21 cellular contexts compared by ENCODE assay signal in genomic region chr1:4605158-4605557, GRCh38. TPM values are rescaled to one million over a fixed set of nuclear protein-coding genes. Genes with fewer than 3 reads are reported as not detected.
DNase-seq lines count a peak whose midpoint lies in the region; ATAC-seq and TF ChIP-seq lines count a peak whose summit lies in the region.
"Had no signal": no experiment of that assay in that cellular context is flagged by ENCODE, and none has a peak within 500 bp of the region (broad histone marks: within the 10 kb centered on the region; RNA-seq: fewer than 3 reads in every experiment).

No MANE protein-coding gene starts in this region.

- no peaks in the 10 kb centered on the region for H3K36me3 ChIP-seq in sigmoid colon
- H3K36me3 ChIP-seq: BLaER1 had no signal

- no peaks in the 10 kb centered on the region for H3K4me1 Mint-ChIP-seq in osteocyte (ENCODE audit: unreplicated experiment)

- H3K9me3 ChIP-seq in sigmoid colon: peaks cover 0 to 7% (median 2%) of the 10 kb centered on the region in 4 donors

- H3K4me3 Mint-ChIP-seq in osteocyte (ENCODE audit: unreplicated experiment): no peak overlapping the region
- H3K4me3 Mint-ChIP-seq: CD8-positive, alpha-beta T cell had no signal

- no peak overlapping the region for H3K27ac ChIP-seq in sigmoid colon
- H3K27ac ChIP-seq: BLaER1 had no signal

- H3K36me3 Mint-ChIP-seq in osteocyte (ENCODE audit: unreplicated experiment): no peaks in the 10 kb centered on the region
- H3K36me3 Mint-ChIP-seq: CD8-positive, alpha-beta T cell had no signal

- TF ChIP-seq POLR2A in sigmoid colon (IDR thresholded peaks at IDR 0.05): no peak

- TF ChIP-seq CTCF in sigmoid colon (IDR thresholded peaks at IDR 0.05) (no peak), osteocyte (IDR thresholded peaks at IDR 0.05) (no peak)

- H3K27me3 ChIP-seq in sigmoid colon: peaks cover 0 to 56% (median 9%) of the 10 kb centered on the region in 3 donors

- H3K4me1 ChIP-seq in sigmoid colon: no peaks in the 10 kb centered on the region
- H3K4me1 ChIP-seq: BLaER1 had no signal

- intact Hi-C loops in sigmoid colon (cut with DNase I): no loop called here

- 66 to 73% methylated on average over 6 of the region's 6 CpGs for WGBS in sigmoid colon, 2 donors

- DNase-seq in DMS79 treated with DMSO at 0.1 percent for 48 hours (lab: John Stamatoyannopoulos, UW) (peak; percentile 44), SW480 (ENCODE audit: low spot score) (peak; percentile 45), left kidney (ENCODE audit: low read depth, low spot score) (peak; percentile 29), sigmoid colon (peak; percentile 13), T-helper 1 cell (no peak), osteocyte (ENCODE audit: extremely low spot score, unreplicated experiment) (no peak)
- DNase-seq: CD8-positive, alpha-beta T cell; DMS53; H7; NCI-H1092 treated with DMSO at 0.1 percent for 48 hours; NCI-H1694; NCI-H2081 treated with DMSO at 0.1 percent for 48 hours; NCI-H510A; NCI-H748 treated with DMSO at 0.1 percent for 48 hours; NK-92 treated with Interleukin-12 subunit alpha and Interleukin-12 subunit beta, amount 100 ng/mL, for 24 hours; Right ventricle myocardium superior had no signal

- H3K27ac Mint-ChIP-seq in osteocyte (ENCODE audit: unreplicated experiment): no peak overlapping the region
- H3K27ac Mint-ChIP-seq: CD8-positive, alpha-beta T cell had no signal

- H3K4me3 ChIP-seq in sigmoid colon: no peak overlapping the region
- H3K4me3 ChIP-seq: BLaER1 had no signal

- ATAC-seq in GM19328 (IDR thresholded peaks at IDR 0.05; ENCODE audit: unreplicated experiment): no peak
- ATAC-seq: CD8-positive, alpha-beta T cell had no signal

- no peak for TF ChIP-seq EP300 in sigmoid colon (IDR thresholded peaks at IDR 0.05)

- no peaks in the 10 kb centered on the region for H3K27me3 Mint-ChIP-seq in osteocyte (ENCODE audit: unreplicated experiment)

- peaks cover 45% of the 10 kb centered on the region for H3K9me3 Mint-ChIP-seq in osteocyte (ENCODE audit: unreplicated experiment)

RNA-seq across cellular contexts. Expression of gene AJAP1, which starts 49.3 kb away (rescaled TPM):
- total RNA-seq in sigmoid colon: under 1 TPM; 0.28 to 0.95 (median 0.60) TPM
- polyA plus RNA-seq in sigmoid colon: under 1 TPM in 2 of 3 donors, not detected in 1; 0.04 to 0.60 TPM
- total RNA-seq in osteocyte: 0.35 and 0.65 TPM in 2 replicates
- total RNA-seq: A673, LHCN-M2, OCI-LY7 had no signal

Comparison
In these comparisons a context has a peak if more than half of its experiments do, and no peak if none do; other contexts are left out.
1. DNase-seq: peak in DMS79 treated with DMSO at 0.1 percent for 48 hours (single experiment), SW480 (single experiment), left kidney (single experiment) and sigmoid colon (single experiment); none in T-helper 1 cell (0 of 5) and osteocyte (single experiment).